Comparison of ENCODE assay signal across 8 cellular contexts in genomic region chr12:6925543-6926279, GRCh38. TPM values are rescaled to one million over a fixed set of nuclear protein-coding genes. Genes with fewer than 3 reads are reported as not detected.
DNase-seq lines count a peak whose midpoint lies in the region; ATAC-seq, FAIRE-seq and TF ChIP-seq lines count a peak whose summit lies in the region.

No MANE protein-coding gene starts in this region.

- peaks cover 34% of the 10 kb centered on the region for H3K79me2 ChIP-seq in DND-41 (ENCODE audit: insufficient read depth, low read length)

- no peaks in the 10 kb centered on the region for H3K27me3 ChIP-seq in DND-41 (ENCODE audit: insufficient read depth, low read length, poor library complexity)
- no peaks in the 10 kb centered on the region for H3K27me3 ChIP-seq in small intestine (ENCODE audit: control insufficient read depth in 2 of 2, insufficient read depth in 2 of 2, low read length in 2 of 2)

- no peak overlapping the region for H3K4me3 ChIP-seq in DND-41 (ENCODE audit: low read depth in 1 of 2, low read length in 2 of 2)
- H3K4me3 ChIP-seq in small intestine (ENCODE audit: low read depth in 1 of 2, low read length in 2 of 2), result no peak overlapping the region

- ATAC-seq in DND-41 (ENCODE audit: insufficient read depth, low read depth) (no peak), GM18868 (IDR thresholded peaks at IDR 0.05; ENCODE audit: unreplicated experiment) (no peak)

- 0 out of 2 replicates have a peak overlapping the region, but pooled peaks have one; percentile 25 for H3K27ac ChIP-seq in DND-41 (ENCODE audit: low read length)
- H3K27ac ChIP-seq in small intestine (ENCODE audit: low read depth in 1 of 2, low read length in 1 of 2), result peak overlapping the region; percentile 79 to 92

- H2AFZ ChIP-seq in DND-41 (ENCODE audit: low read depth, low read length), result no peak overlapping the region

- H3K9ac ChIP-seq in DND-41 (ENCODE audit: low read depth, low read length), result peak overlapping the region; percentile 49; the same call in 1 of the 2 replicates

- TF ChIP-seq CTCF in DND-41 (IDR thresholded peaks at IDR 0.05; ENCODE audit: borderline replicate concordance, extremely low read depth, low read length, poor library complexity, severe bottlenecking), result no peak
- TF ChIP-seq CTCF in GM13976 (IDR thresholded peaks at IDR 0.05; ENCODE audit: borderline replicate concordance, control extremely low read depth, extremely low read depth, insufficient read depth, missing control alignments), result no peak

- no peaks in the 10 kb centered on the region for H3K9me3 ChIP-seq in DND-41 (ENCODE audit: insufficient read depth, low read length, severe bottlenecking)
- no peaks in the 10 kb centered on the region for H3K9me3 ChIP-seq in small intestine (ENCODE audit: control insufficient read depth, low read depth)

- peak; percentile 9 for FAIRE-seq in islet of Langerhans (lab: Jason Lieb, UNC)
- no peak for FAIRE-seq in small intestine (lab: Jason Lieb, UNC)

- DNase-seq in DND-41, result no peak
- DNase-seq in NCI-H2171 (lab: John Stamatoyannopoulos, UW), result peak; percentile 93
- peak; percentile 86 for DNase-seq in cerebellum (ENCODE audit: low spot score)
- DNase-seq in small intestine, result peak; percentile 89
- DNase-seq in GM13976 (ENCODE audit: low spot score), result no peak
- no peak for DNase-seq in NCI-H524 (lab: John Stamatoyannopoulos, UW)

- H3K4me2 ChIP-seq in DND-41 (ENCODE audit: insufficient read depth, low read length), result no peak overlapping the region; the same call in 1 of the 2 replicates

- peaks cover 32% of the 10 kb centered on the region for H3K36me3 ChIP-seq in DND-41 (ENCODE audit: insufficient read depth, low read length)
- no peaks in the 10 kb centered on the region for H3K36me3 ChIP-seq in small intestine (ENCODE audit: control insufficient read depth in 2 of 2, insufficient read depth in 2 of 2, low read length in 2 of 2)

- peaks cover 10% of the 10 kb centered on the region; the same call in 1 of the 2 replicates for H4K20me1 ChIP-seq in DND-41 (ENCODE audit: insufficient read depth, low read length)

- H3K4me1 ChIP-seq in DND-41 (ENCODE audit: insufficient read depth, low read length), result peaks cover 58% of the 10 kb centered on the region
- H3K4me1 ChIP-seq in small intestine (ENCODE audit: control insufficient read depth in 2 of 2, insufficient read depth in 1 of 2, low read depth in 1 of 2, low read length in 1 of 2), result peaks cover 7 to 14% of the 10 kb centered on the region in 2 donors

- WGBS in small intestine, 3 donors, result 19 to 26% (median 20%) methylated on average over 8 of the region's 8 CpGs

- in situ Hi-C loops in GM13976 (cut with MboI; ENCODE audit: low sequenced_read_pairs, unreplicated experiment), result loop anchor here (25.0 kb wide), 1 partner anchor 187 kb away; the partner anchor contains the start of gene C1RL

RNA-seq across cellular contexts. Expression of gene ATN1, which starts 2.0 kb away (rescaled TPM):
- total RNA-seq in cerebellum, result 16.2 TPM
- polyA plus RNA-seq in small intestine, result 10 to 100 TPM; 34.0 to 50.6 (median 41.8) TPM

RNA-seq across cellular contexts. Expression of gene ENO2, which starts 11.3 kb away (rescaled TPM):
- total RNA-seq in cerebellum, result 95.4 TPM
- polyA plus RNA-seq in small intestine, result 10 to 100 TPM in 1 of 3 donors, 1 to 10 TPM in 1, under 1 TPM in 1; 0.67 to 19.1 (median 3.0) TPM

RNA-seq across cellular contexts. Expression of gene RNU7-1, which starts 17.9 kb away (rescaled TPM):
- not detected for total RNA-seq in cerebellum
- polyA plus RNA-seq in small intestine, result not detected

RNA-seq across cellular contexts. Expression of gene C12orf57, which starts 18.1 kb away (rescaled TPM):
- total RNA-seq in cerebellum, result 131 TPM
- polyA plus RNA-seq in small intestine, result 100 to 1,000 TPM; 185 to 379 (median 361) TPM

RNA-seq across cellular contexts. Expression of gene LRRC23, which starts 21.1 kb away (rescaled TPM):
- total RNA-seq in cerebellum, result 12.8 TPM
- 1 to 10 TPM; 3.6 to 5.1 (median 4.2) TPM for polyA plus RNA-seq in small intestine

Comparison
In these comparisons a context has a peak if more than half of its experiments do, and no peak if none do; other contexts are left out.
1. DNase-seq: peak in NCI-H2171 (single experiment), cerebellum (single experiment) and small intestine (single experiment); none in DND-41 (single experiment), GM13976 (single experiment) and NCI-H524 (0 of 2).